In the genomic region with DNA sequence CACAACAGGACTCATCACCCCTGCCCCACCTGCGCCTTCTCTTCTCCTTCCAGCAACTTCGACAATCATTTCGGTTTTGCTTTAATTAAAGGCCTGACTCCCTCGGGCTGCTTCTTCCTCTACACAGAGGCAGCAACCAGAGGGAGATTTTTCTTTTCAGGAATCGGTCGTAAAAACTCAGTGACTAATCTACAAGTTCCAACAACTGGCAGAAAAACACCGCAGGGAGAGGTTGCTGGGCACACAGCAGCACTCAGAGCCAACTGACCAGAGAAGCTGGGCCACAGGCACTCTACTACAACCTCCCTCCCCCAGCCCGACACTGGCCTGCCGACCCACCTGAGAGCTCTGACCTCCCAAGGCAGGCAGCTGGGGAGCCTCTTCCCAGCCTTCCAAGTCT, we compare ENCODE assay signal across 1 cellular context. TPM values are rescaled to one million over a fixed set of nuclear protein-coding genes. Genes with fewer than 3 reads are reported as not detected.
"Had no signal": no experiment of that assay in that cellular context is flagged by ENCODE, and none has a peak within 500 bp of the region (broad histone marks: within the 10 kb centered on the region; RNA-seq: fewer than 3 reads in every experiment).

No MANE protein-coding gene starts in this region.

RNA-seq across cellular contexts. Expression of a gene that starts 36.0 kb away (rescaled TPM):
- total RNA-seq: HT-29 had no signal
